In the genomic region with DNA sequence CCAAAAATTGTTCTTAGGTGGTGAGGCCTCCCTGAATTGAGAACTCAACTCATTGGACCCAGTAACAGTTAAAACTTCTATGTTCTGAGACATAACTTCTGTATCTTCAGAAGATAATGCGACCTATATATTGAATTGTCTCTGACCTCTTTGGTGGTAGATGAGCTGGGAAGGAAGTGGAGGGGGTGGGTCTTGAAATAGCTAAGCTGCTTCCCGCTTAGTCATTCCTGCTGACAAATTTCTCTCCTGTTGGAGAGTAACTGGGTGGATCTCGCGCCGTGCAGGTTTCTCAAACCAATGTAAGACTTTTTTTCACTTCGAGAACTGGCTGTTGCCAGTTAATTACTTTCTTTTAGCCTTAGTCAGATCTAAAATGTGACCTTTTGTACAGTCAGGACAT, we compare ENCODE assay signal across 9 cellular contexts.
A peak's percentile ranks its signal among the peaks of the same experiment; 100 is the strongest.
DNase-seq lines count a peak whose midpoint lies in the region; ATAC-seq and TF ChIP-seq lines count a peak whose summit lies in the region.
"Had no signal": no experiment of that assay in that cellular context is flagged by ENCODE, and none has a peak within 500 bp of the region (broad histone marks: within the 10 kb centered on the region; RNA-seq: fewer than 3 reads in every experiment).

No MANE protein-coding gene starts in this region.

- POLR2A ChIA-PET in A673 (lab: Charles Lee; ENCODE audit: low non-redundant PET): no interaction called here

- H3K9me3 ChIP-seq in A673 (ENCODE audit: low read depth, low read length, poor library complexity, severe bottlenecking): no peaks in the 10 kb centered on the region

- no peak overlapping the region for H3K4me3 Mint-ChIP-seq in T-helper 1 cell treated with Interleukin-12 subunit alpha and Interleukin-12 subunit beta and Interleukin-4 antibody, amounts not matched to agents 30 μg/mL and 1 μg/mL, for 36 hours

- no peaks in the 10 kb centered on the region for H3K27me3 Mint-ChIP-seq in T-helper 1 cell treated with Interleukin-12 subunit alpha and Interleukin-12 subunit beta and Interleukin-4 antibody, amounts not matched to agents 30 μg/mL and 1 μg/mL, for 36 hours (ENCODE audit: low read depth)

- H3K27ac Mint-ChIP-seq in T-helper 1 cell treated with Interleukin-12 subunit alpha and Interleukin-12 subunit beta and Interleukin-4 antibody, amounts not matched to agents 30 μg/mL and 1 μg/mL, for 36 hours: peak overlapping the region; percentile 17

- no TSS peak for BruUV-seq in A673 (replicated peaks; lab: Mats Ljungman, UMichigan)

- peaks cover 17% of the 10 kb centered on the region for H3K4me1 ChIP-seq in A673 (ENCODE audit: insufficient read depth, low read length, poor library complexity, severe bottlenecking)
- peaks cover 15% of the 10 kb centered on the region for H3K4me1 ChIP-seq in foreskin keratinocyte

- H3K36me3 Mint-ChIP-seq in T-helper 1 cell treated with Interleukin-12 subunit alpha and Interleukin-12 subunit beta and Interleukin-4 antibody, amounts not matched to agents 30 μg/mL and 1 μg/mL, for 36 hours (ENCODE audit: low read depth): peaks cover 20% of the 10 kb centered on the region

- DNase-seq in A673 (ENCODE audit: low spot score): peak; percentile 51
- peak; percentile 62 to 77 for DNase-seq in foreskin keratinocyte
- no peak for DNase-seq in HuH-7 (ENCODE audit: low spot score)
- no peak for DNase-seq in LoVo (ENCODE audit: low spot score)
- DNase-seq in stimulated activated CD4-positive, alpha-beta T cell treated with anti-CD3 and anti-CD28 coated beads, Interleukin-4, amount 100 ng/mL, for 24 hours: no peak
- DNase-seq: occipital lobe had no signal

- no peaks in the 10 kb centered on the region for H3K9me3 Mint-ChIP-seq in T-helper 1 cell treated with Interleukin-12 subunit alpha and Interleukin-12 subunit beta and Interleukin-4 antibody, amounts not matched to agents 30 μg/mL and 1 μg/mL, for 36 hours

- CTCF ChIA-PET in A673 (lab: Charles Lee): interaction anchor here (0.6 kb wide), 1 partner anchor 1119 kb away, joined by 3 read pairs; no protein-coding TSS in a partner anchor

- H3K27ac ChIP-seq in A673 (ENCODE audit: low read depth, low read length, poor library complexity, severe bottlenecking): no peak overlapping the region
- H3K27ac ChIP-seq in foreskin keratinocyte: no peak overlapping the region

- ATAC-seq in GM19025 (IDR thresholded peaks at IDR 0.05; ENCODE audit: low read depth, unreplicated experiment) (peak; percentile 36), foreskin keratinocyte (peak; percentile 95), GM19397 (IDR thresholded peaks at IDR 0.05; ENCODE audit: unreplicated experiment) (no peak)

- H3K27me3 ChIP-seq in A673 (replicated peaks; ENCODE audit: insufficient read depth, low read depth, low read length, poor library complexity): no peaks in the 10 kb centered on the region
- no peaks in the 10 kb centered on the region for H3K27me3 ChIP-seq in foreskin keratinocyte

- TF ChIP-seq CTCF in A673 (conservative IDR thresholded peaks at IDR 0.05; ENCODE audit: low read depth, low read length) (no peak), foreskin keratinocyte (conservative IDR thresholded peaks at IDR 0.05) (no peak)

- H3K4me3 ChIP-seq in A673 (ENCODE audit: low read depth, low read length, poor library complexity, severe bottlenecking): no peak overlapping the region

- peaks cover 11% of the 10 kb centered on the region for H3K4me1 Mint-ChIP-seq in T-helper 1 cell treated with Interleukin-12 subunit alpha and Interleukin-12 subunit beta and Interleukin-4 antibody, amounts not matched to agents 30 μg/mL and 1 μg/mL, for 36 hours (ENCODE audit: low read depth)

- no peaks in the 10 kb centered on the region for H3K36me3 ChIP-seq in A673 (ENCODE audit: insufficient read depth, low read length, poor library complexity, severe bottlenecking)

- intact Hi-C loops in A673 (cut with micrococcal nuclease; ENCODE audit: unreplicated experiment): no loop called here

Comparison
In these comparisons a context has a peak if more than half of its experiments do, and no peak if none do; other contexts are left out.
1. DNase-seq: peak in A673 (single experiment) and foreskin keratinocyte (2 of 2); none in HuH-7 (single experiment), LoVo (single experiment) and stimulated activated CD4-positive, alpha-beta T cell treated with anti-CD3 and anti-CD28 coated beads, Interleukin-4, amount 100 ng/mL, for 24 hours (single experiment).